In genomic region chr1:39087109-39087834, GRCh38 we compare ENCODE assay signal across 16 cellular contexts.
DNase-seq lines count a peak whose midpoint lies in the region; ATAC-seq and TF ChIP-seq lines count a peak whose summit lies in the region.
"Had no signal": no experiment of that assay in that cellular context is flagged by ENCODE, and none has a peak within 500 bp of the region (broad histone marks: within the 10 kb centered on the region; RNA-seq: fewer than 3 reads in every experiment).

No MANE protein-coding gene starts in this region.

- no peak overlapping the region for H3K27ac Mint-ChIP-seq in glutamatergic neuron (ENCODE audit: unreplicated experiment)
- H3K27ac Mint-ChIP-seq: activated naive CD4-positive, alpha-beta T cell treated with anti-CD3 and anti-CD28 coated beads, Interleukin-2, amount 50 U/mL, for 24 hours; stimulated activated naive CD8-positive, alpha-beta T cell treated with anti-CD3 and anti-CD28 coated beads, Interleukin-15, Interleukin-2, amounts not matched to agents 100 ng/mL and 50 ng/mL, for 24 hours had no signal

- H3K9me3 ChIP-seq in SK-N-SH: no peaks in the 10 kb centered on the region
- H3K9me3 ChIP-seq in esophagus squamous epithelium: no peaks in the 10 kb centered on the region
- no peaks in the 10 kb centered on the region for H3K9me3 ChIP-seq in vagina

- intact Hi-C loops in esophagus squamous epithelium (cut with DNase I) (no loop called here), vagina (cut with DNase I) (loop anchor here (10.0 kb wide), 1 partner anchor 62 kb away; the partner anchor contains the start of gene NDUFS5)

- TF ChIP-seq POLR2A in esophagus squamous epithelium (IDR thresholded peaks at IDR 0.05) (no peak), vagina (IDR thresholded peaks at IDR 0.05) (no peak)

- H2AFZ ChIP-seq in SK-N-SH (ENCODE audit: low read depth): 0 out of 2 replicates have a peak overlapping the region, but pooled peaks have one; percentile 14

- no peak overlapping the region for H3K9ac ChIP-seq in SK-N-SH

- TF ChIP-seq RAD21 in SK-N-SH (IDR thresholded peaks at IDR 0.05; ENCODE audit: low read length): no peak

- H4K20me1 ChIP-seq in SK-N-SH (ENCODE audit: insufficient read depth): no peaks in the 10 kb centered on the region

- POLR2A ChIA-PET in SK-N-SH (lab: Yijun Ruan, JAX): no interaction called here

- peaks cover 5% of the 10 kb centered on the region for H3K4me1 Mint-ChIP-seq in glutamatergic neuron (ENCODE audit: low read depth, unreplicated experiment)

- no peak overlapping the region for H3K4me3 Mint-ChIP-seq in glutamatergic neuron (ENCODE audit: unreplicated experiment)
- H3K4me3 Mint-ChIP-seq: activated naive CD4-positive, alpha-beta T cell treated with anti-CD3 and anti-CD28 coated beads, Interleukin-2, amount 50 U/mL, for 24 hours; stimulated activated naive CD8-positive, alpha-beta T cell treated with anti-CD3 and anti-CD28 coated beads, Interleukin-15, Interleukin-2, amounts not matched to agents 100 ng/mL and 50 ng/mL, for 24 hours had no signal

- H3K4me3 ChIP-seq in SK-N-SH (ENCODE audit: low read depth in 2 of 2, low read length in 1 of 2): no peak overlapping the region
- H3K4me3 ChIP-seq in esophagus squamous epithelium: no peak overlapping the region
- no peak overlapping the region for H3K4me3 ChIP-seq in vagina

- peaks cover 6% of the 10 kb centered on the region for H3K9me3 Mint-ChIP-seq in glutamatergic neuron (ENCODE audit: unreplicated experiment)
- H3K9me3 Mint-ChIP-seq: activated naive CD4-positive, alpha-beta T cell treated with anti-CD3 and anti-CD28 coated beads, Interleukin-2, amount 50 U/mL, for 24 hours; stimulated activated naive CD8-positive, alpha-beta T cell treated with anti-CD3 and anti-CD28 coated beads, Interleukin-15, Interleukin-2, amounts not matched to agents 100 ng/mL and 50 ng/mL, for 24 hours had no signal

- DNase-seq in SK-N-SH (no peak), esophagus squamous epithelium (lab: John Stamatoyannopoulos, UW) (no peak), myocyte (ENCODE audit: low read depth) (peak; percentile 40), vagina (ENCODE audit: extremely low spot score in 2 of 2) (no peak), DMS153 treated with DMSO at 0.1 percent for 48 hours (lab: John Stamatoyannopoulos, UW; ENCODE audit: unreplicated experiment) (no peak), glutamatergic neuron (no peak)
- DNase-seq: activated CD4-positive, alpha-beta T cell treated with anti-CD3 and anti-CD28 coated beads for 4 hours; foreskin keratinocyte; mesendoderm; NCI-H2171; SHP77 treated with DMSO at 0.1 percent for 48 hours; stimulated activated CD4-positive, alpha-beta T cell treated with anti-CD3 and anti-CD28 coated beads, Interleukin-15, amount 100 ng/mL, for 24 hours had no signal

- no peak for TF ChIP-seq CTCF in SK-N-SH (IDR thresholded peaks at IDR 0.05)
- no peak for TF ChIP-seq CTCF in esophagus squamous epithelium (IDR thresholded peaks at IDR 0.05)
- TF ChIP-seq CTCF in vagina (IDR thresholded peaks at IDR 0.05): no peak
- no peak for TF ChIP-seq CTCF in glutamatergic neuron (IDR thresholded peaks at IDR 0.05; ENCODE audit: partially characterized antibody, unreplicated experiment)

- CTCF ChIA-PET in SK-N-SH (lab: Yijun Ruan, JAX): no interaction called here

- 80% methylated on average over 6 of the region's 7 CpGs for WGBS in SK-N-SH (ENCODE audit: low lambda C conversion rate)
- 59 to 61% methylated on average over 6 to 7 of the region's 7 CpGs for WGBS in esophagus squamous epithelium, 2 donors

- no peak overlapping the region for H3K27ac ChIP-seq in SK-N-SH (ENCODE audit: low read depth in 2 of 2, low read length in 1 of 2)
- H3K27ac ChIP-seq in esophagus squamous epithelium: peak overlapping the region in 3 of 4 donors; percentile 36 to 77 (median 47)
- H3K27ac ChIP-seq in vagina: peak overlapping the region; percentile 51
- H3K27ac ChIP-seq: foreskin keratinocyte had no signal

- H3K36me3 ChIP-seq in SK-N-SH (replicated peaks in 1 of 2; ENCODE audit: control insufficient read depth in 1 of 2, insufficient read depth in 2 of 2, low read length in 1 of 2) (no peaks in the 10 kb centered on the region), esophagus squamous epithelium (no peaks in the 10 kb centered on the region), vagina (no peaks in the 10 kb centered on the region)

- no peaks in the 10 kb centered on the region for H3K36me3 Mint-ChIP-seq in glutamatergic neuron (ENCODE audit: unreplicated experiment)
- H3K36me3 Mint-ChIP-seq: activated naive CD4-positive, alpha-beta T cell treated with anti-CD3 and anti-CD28 coated beads, Interleukin-2, amount 50 U/mL, for 24 hours had no signal

- H3K4me2 ChIP-seq in SK-N-SH: no peak overlapping the region; the same call in 1 of the 2 replicates

- H3F3A ChIP-seq in SK-N-SH (replicated peaks; ENCODE audit: insufficient read depth): no peaks in the 10 kb centered on the region

- no peaks in the 10 kb centered on the region for H3K9me2 ChIP-seq in SK-N-SH

- H3K4me1 ChIP-seq in SK-N-SH (ENCODE audit: control insufficient read depth in 1 of 2, insufficient read depth in 2 of 2, low read depth in 1 of 2, low read length in 1 of 2): peaks cover 7 to 9% of the 10 kb centered on the region in 2 experiments; a peak in 3 of 4 replicates
- peaks cover 8 to 45% (median 17%) of the 10 kb centered on the region in 3 donors for H3K4me1 ChIP-seq in esophagus squamous epithelium
- peaks cover 57% of the 10 kb centered on the region for H3K4me1 ChIP-seq in vagina
- H3K4me1 ChIP-seq: foreskin keratinocyte had no signal

- peaks cover 5% of the 10 kb centered on the region for H3K27me3 Mint-ChIP-seq in glutamatergic neuron (ENCODE audit: unreplicated experiment)

- no peaks in the 10 kb centered on the region for H3K79me2 ChIP-seq in SK-N-SH (ENCODE audit: insufficient read depth)

- TF ChIP-seq EP300 in SK-N-SH (IDR thresholded peaks at IDR 0.05; ENCODE audit: borderline replicate concordance in 1 of 2, low read depth in 1 of 2, low read length in 1 of 2): no peak

- H3K27me3 ChIP-seq in SK-N-SH (ENCODE audit: insufficient read depth) (peaks cover 7% of the 10 kb centered on the region; the same call in 1 of the 2 replicates), esophagus squamous epithelium (peaks cover 0 to 27% (median 0%) of the 10 kb centered on the region in 4 donors), vagina (no peaks in the 10 kb centered on the region)

- ATAC-seq in SK-N-SH treated with all-trans-retinoic acid at 6 μM for 48 hours: no peak
- no peak for ATAC-seq in HG03457 (IDR thresholded peaks at IDR 0.05; ENCODE audit: unreplicated experiment)
- ATAC-seq: foreskin keratinocyte had no signal

TF ChIP-seq in SK-N-SH, 30 proteins besides CTCF, POLR2A, EP300 and RAD21:
- TF ChIP-seq USF2 (IDR thresholded peaks at IDR 0.05; ENCODE audit: borderline replicate concordance, low read depth, low read length): no peak
- no peak for TF ChIP-seq TCF12 (IDR thresholded peaks at IDR 0.05)
- TF ChIP-seq ELF1 (IDR thresholded peaks at IDR 0.05): no peak
- no peak for TF ChIP-seq TAF1 (IDR thresholded peaks at IDR 0.05; ENCODE audit: borderline replicate concordance, low read depth, low read length)
- no peak for TF ChIP-seq RCOR1 (IDR thresholded peaks at IDR 0.05; ENCODE audit: low read length)
- TF ChIP-seq CHD2 (IDR thresholded peaks at IDR 0.05; ENCODE audit: low read length, partially characterized antibody): no peak
- TF ChIP-seq SIN3A (IDR thresholded peaks at IDR 0.05; ENCODE audit: borderline replicate concordance, low read depth, low read length): no peak

TF ChIP-seq in SK-N-SH treated with all-trans-retinoic acid at 6 μM for 48 hours, 23 proteins besides CTCF, POLR2A, EP300 and RAD21:
- TF ChIP-seq OSR1 (CRISPR knock-in tag; IDR thresholded peaks at IDR 0.05): no peak
- TF ChIP-seq ZNF70 (CRISPR knock-in tag; IDR thresholded peaks at IDR 0.05): no peak

Comparison
In these comparisons a context has a peak if more than half of its experiments do, and no peak if none do; other contexts are left out.
1. H3K27ac ChIP-seq: peak in esophagus squamous epithelium (3 of 4) and vagina (single experiment); none in SK-N-SH (0 of 2).